ENCODE assay signal across 30 cellular contexts in genomic region chr20:61300293-61300692, GRCh38. TPM values are rescaled to one million over a fixed set of nuclear protein-coding genes. Genes with fewer than 3 reads are reported as not detected.
"Had no signal": no experiment of that assay in that cellular context is flagged by ENCODE, and none has a peak within 500 bp of the region (broad histone marks: within the 10 kb centered on the region; RNA-seq: fewer than 3 reads in every experiment).

No MANE protein-coding gene starts in this region.

- H3K36me3 Mint-ChIP-seq: mesothelial cell of epicardium, naive B cell had no signal

- H3K36me3 ChIP-seq: esophagus muscularis mucosa, heart right ventricle, left lung, pancreas, right lobe of liver, suprapubic skin, transverse colon, upper lobe of right lung, uterus had no signal

- H3K9me3 ChIP-seq: esophagus muscularis mucosa, heart right ventricle, mucosa of descending colon, pancreas, right lobe of liver, suprapubic skin, transverse colon, upper lobe of right lung, uterus had no signal

- H3K9me3 Mint-ChIP-seq: mesothelial cell of epicardium; nephron progenitor cell; stimulated activated naive CD8-positive, alpha-beta T cell treated with anti-CD3 and anti-CD28 coated beads, Interleukin-15, amount 100 ng/mL, for 72 hours had no signal

- H3K4me1 Mint-ChIP-seq: mesothelial cell of epicardium; naive B cell; stimulated activated naive CD8-positive, alpha-beta T cell treated with anti-CD3 and anti-CD28 coated beads, Interleukin-15, amount 100 ng/mL, for 72 hours had no signal

- H3K4me3 Mint-ChIP-seq: mesothelial cell of epicardium; naive B cell; stimulated activated naive CD8-positive, alpha-beta T cell treated with anti-CD3 and anti-CD28 coated beads, Interleukin-15, amount 100 ng/mL, for 72 hours had no signal

- H3K27ac ChIP-seq: coronary artery, esophagus muscularis mucosa, foreskin keratinocyte, heart right ventricle, left lung, pancreas, right lobe of liver, suprapubic skin, transverse colon, upper lobe of right lung, uterus had no signal

- H3K27me3 Mint-ChIP-seq: naive B cell; stimulated activated naive CD8-positive, alpha-beta T cell treated with anti-CD3 and anti-CD28 coated beads, Interleukin-15, amount 100 ng/mL, for 72 hours had no signal

- H3K4me1 ChIP-seq: esophagus muscularis mucosa, heart right ventricle, left lung, pancreas, right lobe of liver, suprapubic skin, upper lobe of right lung, uterus had no signal

- ATAC-seq: foreskin keratinocyte; heart right ventricle; left cardiac atrium; left lung; mucosa of descending colon; pancreas; stimulated activated naive CD8-positive, alpha-beta T cell treated with anti-CD3 and anti-CD28 coated beads, Interleukin-15, amount 100 ng/mL, for 72 hours; upper lobe of right lung had no signal

- H3K27me3 ChIP-seq: esophagus muscularis mucosa, foreskin keratinocyte, pancreas, right lobe of liver, transverse colon, upper lobe of right lung, uterus had no signal

- DNase-seq: dermis blood vessel endothelial cell; effector memory CD4-positive, alpha-beta T cell; foreskin keratinocyte; glutamatergic neuron; heart right ventricle; hippocampal formation; left cardiac atrium; mesenchymal stem cell; naive B cell; nephron progenitor cell; occipital lobe; pancreas; retina; right lobe of liver; small intestine; stimulated activated CD4-positive, alpha-beta T cell treated with anti-CD3 and anti-CD28 coated beads, Interleukin-12 subunit alpha, Interleukin-12 subunit beta, amount 100 ng/mL, for 4 hours; stimulated activated CD4-positive, alpha-beta T cell treated with anti-CD3 and anti-CD28 coated beads, Interleukin-1b, Interleukin-23, amount 100 ng/mL, for 48 hours; stimulated activated CD4-positive, alpha-beta T cell treated with anti-CD3 and anti-CD28 coated beads, Interleukin-4, amount 100 ng/mL, for 1 hour; stimulated activated CD8-positive, alpha-beta memory T cell treated with anti-CD3 and anti-CD28 coated beads, Interleukin-4, amount 100 ng/mL, for 48 hours; stimulated activated naive CD4-positive, alpha-beta T cell; stimulated activated naive CD8-positive, alpha-beta T cell treated with anti-CD3 and anti-CD28 coated beads, Interleukin-15, amount 100 ng/mL, for 72 hours; transverse colon; upper lobe of right lung; uterus had no signal

- H3K27ac Mint-ChIP-seq: mesothelial cell of epicardium, naive B cell had no signal

- H3K4me3 ChIP-seq: coronary artery, esophagus muscularis mucosa, heart right ventricle, left lung, mucosa of descending colon, pancreas, right lobe of liver, suprapubic skin, transverse colon, upper lobe of right lung, uterus had no signal

RNA-seq across cellular contexts. Expression of gene CDH4, which starts 48.2 kb away (rescaled TPM):
- total RNA-seq: transverse colon had no signal
